24 cellular contexts compared by ENCODE assay signal in the genomic region with DNA sequence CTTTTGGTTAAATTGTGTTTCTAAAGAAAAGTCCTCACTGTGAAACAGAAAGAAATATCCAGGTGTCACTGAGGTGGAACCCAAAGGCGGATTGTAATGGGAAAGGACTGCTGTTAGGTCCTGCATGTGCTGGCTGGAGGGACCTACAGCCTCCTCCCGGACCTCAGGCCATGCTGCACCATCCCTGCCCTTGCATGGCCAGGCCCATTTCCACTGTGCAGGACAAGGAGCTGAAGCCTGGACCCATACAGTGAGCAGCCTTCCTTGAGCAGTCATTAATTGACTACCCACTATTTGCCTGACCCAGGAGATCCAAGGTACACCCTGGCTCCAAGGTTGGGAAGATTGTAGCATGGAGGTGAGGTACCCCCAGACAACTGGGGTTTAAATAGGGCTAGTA. TPM values are rescaled to one million over a fixed set of nuclear protein-coding genes. Genes with fewer than 3 reads are reported as not detected.
DNase-seq lines count a peak whose midpoint lies in the region; ATAC-seq, FAIRE-seq and TF ChIP-seq lines count a peak whose summit lies in the region.
"Had no signal": no experiment of that assay in that cellular context is flagged by ENCODE, and none has a peak within 500 bp of the region (broad histone marks: within the 10 kb centered on the region; RNA-seq: fewer than 3 reads in every experiment).

No MANE protein-coding gene starts in this region.

- no peak overlapping the region for H3K4ac ChIP-seq in neuronal stem cell (ENCODE audit: low read length)

- H3K18ac ChIP-seq in neuronal stem cell (ENCODE audit: low read length), result peak overlapping the region; percentile 7

- H3K79me2 ChIP-seq in HepG2 (ENCODE audit: insufficient read depth, low read length), result no peaks in the 10 kb centered on the region

- H2BK120ac ChIP-seq in neuronal stem cell (ENCODE audit: low read depth, low read length), result no peak overlapping the region

- H3K4me1 ChIP-seq in right lobe of liver (no peaks in the 10 kb centered on the region), HepG2 (ENCODE audit: insufficient read depth, low read length) (peaks cover 14% of the 10 kb centered on the region), neuronal stem cell (ENCODE audit: control insufficient read depth in 2 of 2, insufficient read depth in 1 of 2, low read depth in 1 of 2, low read length in 2 of 2) (peaks cover 0 to 4% of the 10 kb centered on the region in 2 donors)
- H3K4me1 ChIP-seq: A549, BE2C had no signal

- no peak overlapping the region for H2AFZ ChIP-seq in HepG2 (ENCODE audit: low read length)
- no peak overlapping the region for H2AFZ ChIP-seq in neuronal stem cell (ENCODE audit: low read length)
- H2AFZ ChIP-seq: GM23338 had no signal

- CTCF ChIA-PET in HepG2 (lab: Yijun Ruan, JAX; ENCODE audit: low intra/inter-chr PET ratio, low total read pairs), result no interaction called here

- no peak for TF ChIP-seq EP300 in HepG2 (IDR thresholded peaks at IDR 0.05; ENCODE audit: low read depth in 2 of 2, low read length in 2 of 2)
- no peak for TF ChIP-seq EP300 in HepG2 (CRISPR knock-in tag; IDR thresholded peaks at IDR 0.05; ENCODE audit: borderline replicate concordance)

- H3K27ac ChIP-seq in right lobe of liver (no peak overlapping the region), HepG2 (ENCODE audit: extremely low read length, insufficient read depth, low read length) (no peak overlapping the region), neuronal stem cell (replicated peaks; ENCODE audit: low read length) (no peak overlapping the region)
- H3K27ac ChIP-seq: A549, C4-2B, HL-60 had no signal

- POLR2A ChIA-PET in HepG2 (lab: Yijun Ruan, JAX), result no interaction called here

- no peak for TF ChIP-seq POLR2A in right lobe of liver (IDR thresholded peaks at IDR 0.05)
- no peak for TF ChIP-seq POLR2A in HepG2 (IDR thresholded peaks at IDR 0.05; ENCODE audit: insufficient read depth in 1 of 2, low read depth in 2 of 2, low read length in 2 of 2)

- H3K9ac ChIP-seq in HepG2 (ENCODE audit: insufficient read depth, low read depth, low read length), result no peak overlapping the region
- no peak overlapping the region for H3K9ac ChIP-seq in neuronal stem cell (ENCODE audit: low read depth, low read length, poor library complexity)

- BruUV-seq in HepG2 (replicated peaks; lab: Mats Ljungman, UMichigan), result no TSS peak

- no peak overlapping the region for H3K23ac ChIP-seq in neuronal stem cell (ENCODE audit: low read depth, low read length, poor library complexity)

- H3K9me3 ChIP-seq in right lobe of liver (no peaks in the 10 kb centered on the region), HepG2 (ENCODE audit: low read length) (no peaks in the 10 kb centered on the region), neuronal stem cell (replicated peaks in 1 of 2; ENCODE audit: control insufficient read depth in 2 of 2, insufficient read depth in 1 of 2, low read depth in 1 of 2, low read length in 2 of 2) (peaks cover 0 to 2% of the 10 kb centered on the region in 2 donors)
- H3K9me3 ChIP-seq: BE2C had no signal

- no peak overlapping the region for H3K14ac ChIP-seq in neuronal stem cell (ENCODE audit: low read length)

- H4K91ac ChIP-seq in neuronal stem cell (ENCODE audit: low read depth, low read length, poor library complexity), result no peak overlapping the region

- WGBS in right lobe of liver (ENCODE audit: insufficient coverage, low coverage, low lambda C conversion rate, missing lambda C conversion rate), result 25% methylated on average over 2 of the region's 2 CpGs
- WGBS in HepG2 (ENCODE audit: low lambda C conversion rate), result 0% methylated on average over 2 of the region's 2 CpGs
- WGBS in neuronal stem cell (ENCODE audit: extremely low coverage in 2 of 2, insufficient read length in 2 of 2, insufficient replicate concordance in 1 of 2), 2 donors, result no CpG with 5 or more reads among the region's 2 CpGs

- H3K4me2 ChIP-seq in HepG2 (ENCODE audit: low read depth, low read length), result no peak overlapping the region
- no peak overlapping the region for H3K4me2 ChIP-seq in neuronal stem cell (ENCODE audit: insufficient read depth, low read length, poor library complexity, severe bottlenecking)
- H3K4me2 ChIP-seq: A549, GM23338 had no signal

- H4K8ac ChIP-seq in neuronal stem cell (ENCODE audit: low read depth, low read length), result no peak overlapping the region

- H2BK5ac ChIP-seq in neuronal stem cell (ENCODE audit: low read length), result no peak overlapping the region

- H2BK15ac ChIP-seq in neuronal stem cell (ENCODE audit: low read length), result no peak overlapping the region

- TF ChIP-seq RAD21 in HepG2 (CRISPR knock-in tag; IDR thresholded peaks at IDR 0.05), result no peak

- TF ChIP-seq CTCF in right lobe of liver (IDR thresholded peaks at IDR 0.05), result no peak
- TF ChIP-seq CTCF in HepG2 (CRISPR knock-in tag; IDR thresholded peaks at IDR 0.05), result no peak

- ATAC-seq in right lobe of liver (no peak), HepG2 (no peak), GM18520 (IDR thresholded peaks at IDR 0.05; ENCODE audit: unreplicated experiment) (no peak), GM21447 (IDR thresholded peaks at IDR 0.05; ENCODE audit: unreplicated experiment) (no peak)
- ATAC-seq: CD8-positive, alpha-beta T cell; GM23338 had no signal

- peaks cover 2% of the 10 kb centered on the region for H3K79me1 ChIP-seq in neuronal stem cell (ENCODE audit: low read depth, low read length)

- H2AK5ac ChIP-seq in neuronal stem cell (ENCODE audit: low read depth, low read length), result no peak overlapping the region

- no peak for FAIRE-seq in HepG2 (lab: Jason Lieb, UNC)
- FAIRE-seq: A549, D721Med, G401.6, GM12891, GM19239 had no signal

- H3K36me3 ChIP-seq in right lobe of liver (no peaks in the 10 kb centered on the region), HepG2 (replicated peaks in 1 of 2; ENCODE audit: control insufficient read depth in 1 of 2, insufficient read depth in 2 of 2, low read length in 2 of 2) (no peaks in the 10 kb centered on the region), neuronal stem cell (replicated peaks in 1 of 2; ENCODE audit: control insufficient read depth in 2 of 2, insufficient read depth in 2 of 2, low read length in 2 of 2) (no peaks in the 10 kb centered on the region)
- H3K36me3 ChIP-seq: BE2C had no signal

- intact Hi-C loops in right lobe of liver (cut with DNase I), result no loop called here
- intact Hi-C loops in HepG2 (cut with micrococcal nuclease; ENCODE audit: unreplicated experiment), result no loop called here

- DNase-seq in right lobe of liver, result peak in 2 of 3 donors; percentile 14 to 22
- no peak for DNase-seq in HepG2 (ENCODE audit: low spot score)
- no peak for DNase-seq in neuronal stem cell (ENCODE audit: low spot score)
- peak; percentile 12 for DNase-seq in stimulated activated CD8-positive, alpha-beta memory T cell treated with anti-CD3 and anti-CD28 coated beads, Interleukin-4, amount 100 ng/mL, for 48 hours
- no peak for DNase-seq in SW480 (ENCODE audit: low spot score)
- DNase-seq: BE2C; CD8-positive, alpha-beta T cell; COR-L47; DMS153; DMS79 treated with DMSO at 0.1 percent for 48 hours; EL; H7; IMR-90 had no signal

- H3K27me3 ChIP-seq in right lobe of liver, result no peaks in the 10 kb centered on the region
- no peaks in the 10 kb centered on the region for H3K27me3 ChIP-seq in HepG2 (ENCODE audit: control insufficient read depth in 1 of 2, insufficient read depth in 2 of 2, low read length in 2 of 2)
- H3K27me3 ChIP-seq in neuronal stem cell (ENCODE audit: control insufficient read depth in 3 of 3, insufficient read depth in 3 of 3, low read depth in 1 of 3, low read length in 3 of 3), result peaks cover 0 to 8% (median 0%) of the 10 kb centered on the region in 3 experiments
- H3K27me3 ChIP-seq: BE2C had no signal

- H2BK12ac ChIP-seq in neuronal stem cell (ENCODE audit: low read length), result no peak overlapping the region

- H4K20me1 ChIP-seq in HepG2 (ENCODE audit: insufficient read depth, low read length), result no peaks in the 10 kb centered on the region; the same call in 1 of the 2 replicates

- in situ Hi-C loops in HepG2 (cut with HindIII; ENCODE audit: extremely low pct_ligation_motif_present, low pct_unique_long_range_greater_than_20kb), result no loop called here

- H3K4me3 ChIP-seq in right lobe of liver (no peak overlapping the region), HepG2 (replicated peaks in 1 of 3; ENCODE audit: insufficient read depth in 1 of 3, low read depth in 2 of 3, low read length in 3 of 3) (no peak overlapping the region), neuronal stem cell (ENCODE audit: low read length in 2 of 2) (no peak overlapping the region)
- H3K4me3 ChIP-seq: A549, GM23338 had no signal

TF ChIP-seq in HepG2, 621 proteins besides CTCF, POLR2A, EP300 and RAD21 (continues in another document):
- TF ChIP-seq ZNF879 (CRISPR knock-in tag; IDR thresholded peaks at IDR 0.05), result no peak
- no peak for TF ChIP-seq NFIB (CRISPR knock-in tag; IDR thresholded peaks at IDR 0.05; ENCODE audit: borderline replicate concordance)
- no peak for TF ChIP-seq PAF1 (CRISPR knock-in tag; IDR thresholded peaks at IDR 0.05)
- TF ChIP-seq KDM1A (CRISPR knock-in tag; IDR thresholded peaks at IDR 0.05), result no peak
- no peak for TF ChIP-seq ZKSCAN1 (IDR thresholded peaks at IDR 0.05; ENCODE audit: low read length)

RNA-seq across cellular contexts. Expression of gene VSTM2B, which starts 17.6 kb away (rescaled TPM):
- not detected for total RNA-seq in right lobe of liver
- not detected in 2 replicates for total RNA-seq in HepG2 (2016; rRNA removed; fragmentation: Illumina TruSeq; extraction: Trizol)
- total RNA-seq in HepG2 (2016; cell fraction: cytosol; rRNA removed; fragmentation: Illumina TruSeq; extraction: Trizol; ENCODE audit: low read depth), result not detected in 2 replicates
- total RNA-seq in HepG2 (2016; cell fraction: insoluble cytoplasmic fraction; rRNA removed; fragmentation: Illumina TruSeq; extraction: Trizol), result not detected in 2 replicates
- total RNA-seq in HepG2 (2016; cell fraction: membrane; rRNA removed; fragmentation: Illumina TruSeq; extraction: Trizol), result not detected in 2 replicates
- not detected in 2 replicates for total RNA-seq in HepG2 (2016; cell fraction: nucleus; rRNA removed; fragmentation: Illumina TruSeq; extraction: Trizol)
- polyA plus RNA-seq in HepG2 (2011; rRNA removed), result not detected in 2 replicates
- polyA plus RNA-seq in HepG2 (2011; cell fraction: cytosol; rRNA removed), result not detected in 2 replicates
- polyA plus RNA-seq in HepG2 (2011; cell fraction: nucleus; rRNA removed), result not detected in 2 replicates
- not detected in 2 replicates for polyA plus RNA-seq in HepG2 (2012)
- polyA plus RNA-seq in HepG2 (2016; cell fraction: cytosol; fragmentation: Illumina TruSeq; extraction: Trizol; ENCODE audit: low read depth), result not detected in 2 replicates
- polyA plus RNA-seq in HepG2 (2016; cell fraction: insoluble cytoplasmic fraction; fragmentation: Illumina TruSeq; extraction: Trizol; ENCODE audit: low read depth), result not detected in 2 replicates
- polyA plus RNA-seq in HepG2 (2016; cell fraction: membrane; fragmentation: Illumina TruSeq; extraction: Trizol; ENCODE audit: low read depth), result not detected in 2 replicates
- not detected in 2 replicates for polyA plus RNA-seq in HepG2 (2016; cell fraction: nucleus; fragmentation: Illumina TruSeq; extraction: Trizol; ENCODE audit: insufficient read depth, low read depth)
- polyA minus RNA-seq in HepG2 (2011; rRNA and poly(A)+ RNA removed; ENCODE audit: low replicate concordance), result not detected in 2 replicates
- polyA minus RNA-seq in HepG2 (2011; cell fraction: cytosol; rRNA and poly(A)+ RNA removed), result not detected in 2 replicates
- not detected in 2 replicates for polyA minus RNA-seq in HepG2 (2011; cell fraction: nucleus; rRNA and poly(A)+ RNA removed)
- polyA plus RNA-seq in neuronal stem cell (2013, experiment 1 of 2), result 2.1 TPM
- polyA plus RNA-seq in neuronal stem cell (2013, experiment 2 of 2), result 2.2 TPM
- total RNA-seq: CD8-positive, alpha-beta T cell; IMR-90 had no signal
- polyA plus RNA-seq: A549, AG04450, IMR-90 had no signal

Comparison
In these comparisons a context has a peak if more than half of its experiments do, and no peak if none do; other contexts are left out.
1. DNase-seq: peak in right lobe of liver (2 of 3) and stimulated activated CD8-positive, alpha-beta memory T cell treated with anti-CD3 and anti-CD28 coated beads, Interleukin-4, amount 100 ng/mL, for 48 hours (single experiment); none in HepG2 (single experiment), neuronal stem cell (single experiment) and SW480 (single experiment).